In genomic region chr10:10872035-10872673, GRCh38 we compare ENCODE assay signal across 11 cellular contexts.
DNase-seq lines count a peak whose midpoint lies in the region; TF ChIP-seq lines count a peak whose summit lies in the region.
"Had no signal": no experiment of that assay in that cellular context is flagged by ENCODE, and none has a peak within 500 bp of the region (broad histone marks: within the 10 kb centered on the region; RNA-seq: fewer than 3 reads in every experiment).

No MANE protein-coding gene starts in this region.

- 40% methylated on average over 6 of the region's 6 CpGs for WGBS in hepatocyte (ENCODE audit: low lambda C conversion rate, missing lambda C conversion rate)
- 9 to 32% methylated on average over 6 of the region's 6 CpGs for WGBS in sigmoid colon, 2 donors

- no peak overlapping the region for H3K4me3 ChIP-seq in brain microvascular endothelial cell (ENCODE audit: low read depth, low read length)
- no peak overlapping the region for H3K4me3 ChIP-seq in hepatocyte
- no peak overlapping the region for H3K4me3 ChIP-seq in sigmoid colon

- TF ChIP-seq POLR2A in sigmoid colon (IDR thresholded peaks at IDR 0.05), result no peak
- no peak for TF ChIP-seq POLR2A in erythroblast (IDR thresholded peaks at IDR 0.05; ENCODE audit: low read length)

- H3K27me3 ChIP-seq in brain microvascular endothelial cell (replicated peaks) (no peaks in the 10 kb centered on the region), hepatocyte (no peaks in the 10 kb centered on the region), sigmoid colon (no peaks in the 10 kb centered on the region)

- TF ChIP-seq EP300 in sigmoid colon (IDR thresholded peaks at IDR 0.05), result peak in 3 of 4 donors; percentile 10 to 59 (median 29)

- no peak for TF ChIP-seq CTCF in brain microvascular endothelial cell (IDR thresholded peaks at IDR 0.05; ENCODE audit: low read depth, low read length, missing control alignments)
- no peak for TF ChIP-seq CTCF in hepatocyte (IDR thresholded peaks at IDR 0.05; ENCODE audit: poor library complexity)
- TF ChIP-seq CTCF in sigmoid colon (IDR thresholded peaks at IDR 0.05), result no peak

- peak; percentile 35 for DNase-seq in ELR (ENCODE audit: low read depth)
- peak; percentile 96 for DNase-seq in brain microvascular endothelial cell
- DNase-seq in hepatocyte (ENCODE audit: low spot score), result peak; percentile 22
- DNase-seq in sigmoid colon, result no peak
- DNase-seq in activated gamma-delta T cell (lab: John Stamatoyannopoulos, UW), result no peak
- DNase-seq in hypothalamus (lab: John Stamatoyannopoulos, UW), result no peak
- no peak for DNase-seq in NCI-H1105 treated with DMSO at 0.1 percent for 48 hours (lab: John Stamatoyannopoulos, UW)
- no peak for DNase-seq in erythroblast (lab: John Stamatoyannopoulos, UW)
- DNase-seq: DMS 273 treated with DMSO at 0.1 percent for 48 hours, naive B cell, NCI-H2107 had no signal

- H3K36me3 ChIP-seq in brain microvascular endothelial cell (replicated peaks) (no peaks in the 10 kb centered on the region), hepatocyte (replicated peaks; ENCODE audit: insufficient read depth, low read depth) (no peaks in the 10 kb centered on the region), sigmoid colon (no peaks in the 10 kb centered on the region)

- peak overlapping the region; percentile 96 for H3K27ac ChIP-seq in brain microvascular endothelial cell
- peak overlapping the region; percentile 17 for H3K27ac ChIP-seq in hepatocyte
- H3K27ac ChIP-seq in sigmoid colon, result peak overlapping the region; percentile 53 to 79 (median 70)

- peaks cover 9% of the 10 kb centered on the region for H3K4me1 ChIP-seq in hepatocyte (ENCODE audit: insufficient read depth)
- H3K4me1 ChIP-seq in sigmoid colon, result peaks cover 0 to 32% (median 25%) of the 10 kb centered on the region in 4 donors

- H3K9me2 ChIP-seq in hepatocyte (replicated peaks; ENCODE audit: insufficient read depth), result no peaks in the 10 kb centered on the region

- H4K20me1 ChIP-seq in hepatocyte (ENCODE audit: insufficient read depth, poor library complexity, severe bottlenecking), result no peaks in the 10 kb centered on the region

- H3K4me2 ChIP-seq in hepatocyte, result peak overlapping the region; percentile 18

- no peaks in the 10 kb centered on the region for H3K79me2 ChIP-seq in hepatocyte

- H3K9me3 ChIP-seq in hepatocyte (ENCODE audit: low read depth) (no peaks in the 10 kb centered on the region), sigmoid colon (no peaks in the 10 kb centered on the region)

- in situ Hi-C loops in brain microvascular endothelial cell (cut with HindIII; ENCODE audit: low pct_ligation_motif_present, low sequenced_read_pairs), result no loop called here

- H2AFZ ChIP-seq in hepatocyte, result no peak overlapping the region

- intact Hi-C loops in sigmoid colon (cut with DNase I), result loop anchor here (5.0 kb wide), 2 partner anchors 40 to 75 kb away; no protein-coding TSS in a partner anchor

Comparison
In these comparisons a context has a peak if more than half of its experiments do, and no peak if none do; other contexts are left out.
1. DNase-seq: peak in ELR (single experiment), brain microvascular endothelial cell (single experiment) and hepatocyte (single experiment); none in sigmoid colon (single experiment), activated gamma-delta T cell (single experiment), hypothalamus (0 of 51), NCI-H1105 treated with DMSO at 0.1 percent for 48 hours (single experiment) and erythroblast (0 of 2).
2. H3K27ac ChIP-seq: peak in every context shown above with its lines; median percentile 96 in brain microvascular endothelial cell; 70 in sigmoid colon; 17 in hepatocyte.